9 cellular contexts compared by ENCODE assay signal in the genomic region with DNA sequence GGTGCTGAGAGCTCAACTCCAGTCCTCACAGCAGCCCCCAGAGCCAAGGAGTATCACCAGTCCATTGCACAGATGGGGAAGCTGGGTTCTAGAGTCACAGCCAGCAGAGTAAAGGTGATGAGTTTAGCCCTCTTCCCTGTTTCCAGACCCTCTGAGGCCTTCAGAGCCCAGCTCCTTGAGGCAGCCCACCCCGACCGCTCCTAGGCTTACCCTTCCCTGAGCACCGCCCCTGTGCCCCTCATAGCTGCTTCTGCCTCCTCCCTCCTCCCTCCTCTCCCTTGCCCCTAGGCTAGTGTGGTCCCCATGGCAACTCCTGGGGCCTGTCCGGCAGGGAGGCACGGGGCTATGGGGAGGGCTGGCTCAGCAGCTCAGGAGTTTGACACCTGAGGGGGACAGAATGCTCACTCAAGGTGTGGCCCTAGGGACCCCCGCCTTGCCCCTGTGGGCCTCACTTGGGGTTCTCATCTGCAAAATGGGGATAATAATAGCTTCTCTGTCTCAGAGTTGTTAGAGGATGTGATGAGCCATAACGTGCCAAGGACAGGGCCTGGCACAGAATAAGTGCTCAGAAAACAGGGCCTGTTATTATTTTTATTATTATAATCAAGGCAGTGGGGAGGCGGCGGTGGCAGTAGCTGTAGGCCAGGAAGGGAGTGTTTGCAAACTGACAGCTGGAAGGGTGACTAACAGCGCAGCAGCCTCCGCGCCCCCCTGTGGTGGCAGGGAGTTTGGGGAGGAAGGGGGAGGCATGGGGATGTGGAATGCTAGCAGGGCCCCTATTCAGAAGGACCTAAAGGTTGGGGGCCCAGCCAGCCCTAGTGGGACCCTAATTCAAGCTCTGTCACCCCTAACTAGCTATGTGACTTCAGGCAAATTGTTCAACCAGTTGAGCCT. TPM values are rescaled to one million over a fixed set of nuclear protein-coding genes. Genes with fewer than 3 reads are reported as not detected.
DNase-seq lines count a peak whose midpoint lies in the region; ATAC-seq, FAIRE-seq and TF ChIP-seq lines count a peak whose summit lies in the region.
"Had no signal": no experiment of that assay in that cellular context is flagged by ENCODE, and none has a peak within 500 bp of the region (broad histone marks: within the 10 kb centered on the region; RNA-seq: fewer than 3 reads in every experiment).

No MANE protein-coding gene starts in this region.

- peak overlapping the region; percentile 19 for H3K4me3 Mint-ChIP-seq in activated CD8-positive, alpha-beta T cell treated with anti-CD3 and anti-CD28 coated beads, Interleukin-2, amount 10 ng/mL, durations not matched to agents 7 days and 5 days
- peak overlapping the region; percentile 96 for H3K4me3 Mint-ChIP-seq in stimulated activated effector memory CD8-positive, alpha-beta T cell treated with anti-CD3 and anti-CD28 coated beads, Interleukin-12 subunit alpha, Interleukin-12 subunit beta, amount 100 ng/mL, for 72 hours

- H3K9me3 Mint-ChIP-seq in activated CD8-positive, alpha-beta T cell treated with anti-CD3 and anti-CD28 coated beads, Interleukin-2, amount 10 ng/mL, durations not matched to agents 7 days and 5 days (ENCODE audit: insufficient read depth) = no peaks in the 10 kb centered on the region
- H3K9me3 Mint-ChIP-seq in stimulated activated effector memory CD8-positive, alpha-beta T cell treated with anti-CD3 and anti-CD28 coated beads, Interleukin-12 subunit alpha, Interleukin-12 subunit beta, amount 100 ng/mL, for 72 hours = no peaks in the 10 kb centered on the region

- no peaks in the 10 kb centered on the region for H3K9me3 ChIP-seq in H1 (ENCODE audit: insufficient read depth in 2 of 2, low read depth in 1 of 2, low read length in 1 of 2)

- H3K9ac ChIP-seq in H1 (replicated peaks in 1 of 4; ENCODE audit: extremely low read depth in 1 of 4, low read depth in 3 of 4, low read length in 3 of 4) = no peak overlapping the region

- H3K4me1 Mint-ChIP-seq in activated CD8-positive, alpha-beta T cell treated with anti-CD3 and anti-CD28 coated beads, Interleukin-2, amount 10 ng/mL, durations not matched to agents 7 days and 5 days (ENCODE audit: low read depth) = peaks cover 89% of the 10 kb centered on the region
- peaks cover 92% of the 10 kb centered on the region for H3K4me1 Mint-ChIP-seq in stimulated activated effector memory CD8-positive, alpha-beta T cell treated with anti-CD3 and anti-CD28 coated beads, Interleukin-12 subunit alpha, Interleukin-12 subunit beta, amount 100 ng/mL, for 72 hours

- H2BK120ac ChIP-seq in H1 (replicated peaks; ENCODE audit: low read depth, low read length) = no peak overlapping the region

- H2AK5ac ChIP-seq in H1 (ENCODE audit: low read depth, low read length) = no peak overlapping the region

- H2BK15ac ChIP-seq in H1 (ENCODE audit: low read length) = no peak overlapping the region

- H2AFZ ChIP-seq in H1 (ENCODE audit: low read length) = no peak overlapping the region

- H3K14ac ChIP-seq in H1 (ENCODE audit: insufficient read length) = no peak overlapping the region

- no peak for TF ChIP-seq EP300 in H1 (IDR thresholded peaks at IDR 0.05; ENCODE audit: borderline replicate concordance in 1 of 2, low read depth in 2 of 2, low read length in 2 of 2)

- POLR2A ChIA-PET in activated CD8-positive, alpha-beta T cell treated with anti-CD3 and anti-CD28 coated beads, Interleukin-2, amount 10 ng/mL, durations not matched to agents 7 days and 5 days (lab: Charles Lee) = interaction anchor here (0.7 to 20.1 kb wide), 3 partner anchors 11 to 253 kb away, joined by 3 to 670 read pairs (median 3); a partner anchor contains a TSS
- POLR2A ChIA-PET in H1 (lab: Charles Lee; ENCODE audit: partially characterized antibody) = interaction anchor here (0.6 to 2.8 kb wide), 7 partner anchors 9 to 274 kb away, joined by 3 to 14 read pairs (median 4); a partner anchor contains a TSS

- TF ChIP-seq CTCF in H1 (IDR thresholded peaks at IDR 0.05; ENCODE audit: control extremely low read depth in 1 of 3, insufficient read depth in 1 of 3, low read depth in 1 of 3, low read length in 3 of 3) = peak in 2 of 3 experiments; percentile 7 to 16; a peak in 2 of 4 replicates

- DNase-seq in Kasumi-1 (lab: John Stamatoyannopoulos, UW) = peak; percentile 27 to 44
- peak; percentile 79 for DNase-seq in activated CD8-positive, alpha-beta T cell treated with anti-CD3 and anti-CD28 coated beads, Interleukin-2, amount 10 ng/mL, durations not matched to agents 7 days and 5 days
- no peak for DNase-seq in H1 (ENCODE audit: low read depth in 1 of 2, low spot score in 2 of 2)
- DNase-seq in stimulated activated effector memory CD8-positive, alpha-beta T cell treated with anti-CD3 and anti-CD28 coated beads, Interleukin-12 subunit alpha, Interleukin-12 subunit beta, amount 100 ng/mL, for 72 hours (ENCODE audit: low spot score in 2 of 2) = peak in 1 of 2 donors; percentile 74
- no peak for DNase-seq in iPS-NIHi11 (ENCODE audit: low spot score)
- DNase-seq in HT-29 (ENCODE audit: low spot score) = no peak

- H3K4me3 ChIP-seq in H1 (ENCODE audit: extremely low read depth in 1 of 4, insufficient read depth in 2 of 4, low read depth in 3 of 4, low read length in 4 of 4) = no peak overlapping the region

- peaks cover 34 to 47% of the 10 kb centered on the region in 2 experiments for H4K20me1 ChIP-seq in H1 (replicated peaks in 1 of 2; ENCODE audit: control insufficient read depth in 1 of 2, insufficient read depth in 2 of 2, low read length in 2 of 2)

- peak overlapping the region; percentile 82 for H3K27ac Mint-ChIP-seq in activated CD8-positive, alpha-beta T cell treated with anti-CD3 and anti-CD28 coated beads, Interleukin-2, amount 10 ng/mL, durations not matched to agents 7 days and 5 days
- peak overlapping the region; percentile 96 for H3K27ac Mint-ChIP-seq in stimulated activated effector memory CD8-positive, alpha-beta T cell treated with anti-CD3 and anti-CD28 coated beads, Interleukin-12 subunit alpha, Interleukin-12 subunit beta, amount 100 ng/mL, for 72 hours

- ATAC-seq in activated CD8-positive, alpha-beta T cell treated with anti-CD3 and anti-CD28 coated beads, Interleukin-2, amount 10 ng/mL, durations not matched to agents 7 days and 5 days = peak; percentile 31
- peak; percentile 53 for ATAC-seq in stimulated activated effector memory CD8-positive, alpha-beta T cell treated with anti-CD3 and anti-CD28 coated beads, Interleukin-12 subunit alpha, Interleukin-12 subunit beta, amount 100 ng/mL, for 72 hours
- ATAC-seq in HG03159 (IDR thresholded peaks at IDR 0.05; ENCODE audit: unreplicated experiment) (no peak), HG02759 (IDR thresholded peaks at IDR 0.05; ENCODE audit: unreplicated experiment) (no peak)

- no peak overlapping the region for H2BK5ac ChIP-seq in H1 (ENCODE audit: low read depth, low read length)

- peaks cover 0 to 7% of the 10 kb centered on the region in 2 experiments; a peak in 1 of 4 replicates for H3K79me2 ChIP-seq in H1 (ENCODE audit: control insufficient read depth in 1 of 2, insufficient read depth in 2 of 2, low read length in 2 of 2)

- no peaks in the 10 kb centered on the region for H3K23me2 ChIP-seq in H1 (ENCODE audit: low read depth, low read length)

- no peak overlapping the region for H3K4ac ChIP-seq in H1 (replicated peaks; ENCODE audit: insufficient read length, low read depth, low read length)

- no peak overlapping the region for H3K4me2 ChIP-seq in H1 (ENCODE audit: insufficient read depth in 1 of 2, low read depth in 2 of 2, low read length in 2 of 2)

- H3K36me3 ChIP-seq in H1 (ENCODE audit: control insufficient read depth in 2 of 4, insufficient read depth in 4 of 4, low read length in 3 of 4) = no peaks in the 10 kb centered on the region

- H4K5ac ChIP-seq in H1 (ENCODE audit: insufficient read length, low read depth, low read length) = no peak overlapping the region

- H3K79me1 ChIP-seq in H1 (ENCODE audit: low read depth, low read length) = peaks cover 25% of the 10 kb centered on the region

- H3K4me1 ChIP-seq in H1 (replicated peaks in 1 of 4; ENCODE audit: control insufficient read depth in 3 of 4, insufficient read depth in 4 of 4, low read length in 3 of 4) = peaks cover 2 to 19% (median 11%) of the 10 kb centered on the region in 4 experiments

- no peak overlapping the region for H3K23ac ChIP-seq in H1 (ENCODE audit: insufficient read length)

- 80% methylated on average over 12 of the region's 12 CpGs; no CpG with 5 or more reads in 1 of the 2 experiments for WGBS in H1 (ENCODE audit: extremely low coverage in 1 of 2, insufficient coverage in 1 of 2, insufficient read length in 1 of 2, insufficient replicate concordance in 2 of 2, low coverage in 1 of 2, low lambda C conversion rate in 2 of 2, missing lambda C conversion rate in 1 of 2), 2 experiments

- no peak overlapping the region for H2BK20ac ChIP-seq in H1 (ENCODE audit: low read length)

- peaks cover 63% of the 10 kb centered on the region for H3K36me3 Mint-ChIP-seq in activated CD8-positive, alpha-beta T cell treated with anti-CD3 and anti-CD28 coated beads, Interleukin-2, amount 10 ng/mL, durations not matched to agents 7 days and 5 days (ENCODE audit: low read depth)
- H3K36me3 Mint-ChIP-seq in stimulated activated effector memory CD8-positive, alpha-beta T cell treated with anti-CD3 and anti-CD28 coated beads, Interleukin-12 subunit alpha, Interleukin-12 subunit beta, amount 100 ng/mL, for 72 hours = peaks cover 86% of the 10 kb centered on the region

- H3K27me3 ChIP-seq in H1 (replicated peaks in 1 of 4; ENCODE audit: control insufficient read depth in 3 of 4, extremely low read depth in 1 of 4, insufficient read depth in 3 of 4, low read length in 3 of 4) = no peaks in the 10 kb centered on the region

- no peak overlapping the region for H4K8ac ChIP-seq in H1 (ENCODE audit: extremely low read depth, insufficient read depth, low read length)

- no peak for FAIRE-seq in H1 (lab: Jason Lieb, UNC)

- H3K27me3 Mint-ChIP-seq in activated CD8-positive, alpha-beta T cell treated with anti-CD3 and anti-CD28 coated beads, Interleukin-2, amount 10 ng/mL, durations not matched to agents 7 days and 5 days (ENCODE audit: low read depth) = no peaks in the 10 kb centered on the region

- TF ChIP-seq POLR2A in H1 (IDR thresholded peaks at IDR 0.05; ENCODE audit: control extremely low read depth in 1 of 2, low read depth in 2 of 2, low read length in 2 of 2) = no peak

- no peak overlapping the region for H4K91ac ChIP-seq in H1 (replicated peaks; ENCODE audit: insufficient read length, low read length)

- no peak overlapping the region for H3K27ac ChIP-seq in H1 (ENCODE audit: low read depth, low read length)

- no peak overlapping the region for H2BK12ac ChIP-seq in H1 (ENCODE audit: low read depth, low read length)

- H3K56ac ChIP-seq in H1 (replicated peaks; ENCODE audit: insufficient read length, low read depth, low read length) = no peak overlapping the region

- H3K18ac ChIP-seq in H1 (ENCODE audit: extremely low read depth, low read length) = no peak overlapping the region

- CTCF ChIA-PET in activated CD8-positive, alpha-beta T cell treated with anti-CD3 and anti-CD28 coated beads, Interleukin-2, amount 10 ng/mL, durations not matched to agents 7 days and 5 days (lab: Charles Lee) = interaction anchor here (0.7 to 25.5 kb wide), 27 partner anchors 11 to 423 kb away, joined by 3 to 1683 read pairs (median 4); a partner anchor contains a TSS
- CTCF ChIA-PET in H1 (lab: Charles Lee; ENCODE audit: partially characterized antibody) = interaction anchor here (0.5 to 53.7 kb wide), 18 partner anchors 7 to 168 kb away, joined by 3 to 1439 read pairs (median 4); a partner anchor contains a TSS

- no peak for TF ChIP-seq RAD21 in H1 (IDR thresholded peaks at IDR 0.05 in 1 of 2, conservative IDR thresholded peaks at IDR 0.05 in 1 of 2; ENCODE audit: low read depth in 2 of 2, low read length in 2 of 2)

RNA-seq across cellular contexts. Expression of a gene that starts 11.5 kb away (rescaled TPM):
- total RNA-seq in activated CD8-positive, alpha-beta T cell treated with anti-CD3 and anti-CD28 coated beads, Interleukin-2, amount 10 ng/mL, durations not matched to agents 7 days and 5 days = 100 to 1,000 TPM; 314 to 330 TPM
- total RNA-seq in H1 (2021; fragmentation: NEBNext Ultra II Directional; extraction: Animal tissue kit (Norgen Biotek cat#: 25700)) = 50.2 and 51.7 TPM in 2 replicates
- polyA plus RNA-seq in H1 (2011; rRNA removed) = 13.7 and 23.0 TPM in 2 replicates
- 16.8 TPM for polyA plus RNA-seq in H1 (2011; cell fraction: cytosol; rRNA removed)
- 40.7 TPM for polyA plus RNA-seq in H1 (2011; cell fraction: nucleus; rRNA removed)
- polyA plus RNA-seq in H1 (2012, experiment 1 of 2) = 31.1 to 46.6 TPM (median 42.9 TPM) in 4 replicates
- polyA plus RNA-seq in H1 (2012, experiment 2 of 2) = 39.8 TPM
- polyA plus RNA-seq in H1 (2013, experiment 1 of 2) = 22.2 TPM
- polyA plus RNA-seq in H1 (2013, experiment 2 of 2) = 21.3 TPM
- 12.9 and 26.4 TPM in 2 replicates for polyA minus RNA-seq in H1 (2011; rRNA and poly(A)+ RNA removed)
- polyA minus RNA-seq in H1 (2011; cell fraction: cytosol; rRNA and poly(A)+ RNA removed) = 21.8 TPM
- 19.3 TPM for polyA minus RNA-seq in H1 (2011; cell fraction: nucleus; rRNA and poly(A)+ RNA removed)
- 54.7 and 60.2 TPM in 2 replicates for total RNA-seq in HT-29 (2014; rRNA removed; shearing (Covaris generic))

RNA-seq across cellular contexts. Expression of a gene that starts 19.3 kb away (rescaled TPM):
- total RNA-seq in activated CD8-positive, alpha-beta T cell treated with anti-CD3 and anti-CD28 coated beads, Interleukin-2, amount 10 ng/mL, durations not matched to agents 7 days and 5 days = 1 to 10 TPM in 1 of 2 experiments, under 1 TPM in 1; 0.47 to 1.0 TPM
- not detected in 2 replicates for total RNA-seq in H1 (2021; fragmentation: NEBNext Ultra II Directional; extraction: Animal tissue kit (Norgen Biotek cat#: 25700))
- polyA plus RNA-seq in H1 (2011; rRNA removed) = not detected in 2 replicates
- polyA plus RNA-seq in H1 (2011; cell fraction: cytosol; rRNA removed) = 0.03 TPM
- not detected for polyA plus RNA-seq in H1 (2011; cell fraction: nucleus; rRNA removed)
- polyA plus RNA-seq in H1 (2012, experiment 1 of 2) = not detected in 4 replicates
- not detected for polyA plus RNA-seq in H1 (2012, experiment 2 of 2)
- not detected for polyA plus RNA-seq in H1 (2013, experiment 1 of 2)
- not detected for polyA plus RNA-seq in H1 (2013, experiment 2 of 2)
- polyA minus RNA-seq in H1 (2011; rRNA and poly(A)+ RNA removed) = not detected in 2 replicates
- not detected for polyA minus RNA-seq in H1 (2011; cell fraction: cytosol; rRNA and poly(A)+ RNA removed)
- not detected for polyA minus RNA-seq in H1 (2011; cell fraction: nucleus; rRNA and poly(A)+ RNA removed)
- not detected in 2 replicates for total RNA-seq in HT-29 (2014; rRNA removed; shearing (Covaris generic))
- total RNA-seq: posterior vena cava had no signal

RNA-seq across cellular contexts. Expression of a gene that starts 33.0 kb away (rescaled TPM):
- not detected for total RNA-seq in activated CD8-positive, alpha-beta T cell treated with anti-CD3 and anti-CD28 coated beads, Interleukin-2, amount 10 ng/mL, durations not matched to agents 7 days and 5 days
- not detected in 2 replicates for total RNA-seq in H1 (2021; fragmentation: NEBNext Ultra II Directional; extraction: Animal tissue kit (Norgen Biotek cat#: 25700))
- 0.17 and 0.27 TPM in 2 replicates for polyA plus RNA-seq in H1 (2011; rRNA removed)
- 0.23 TPM for polyA plus RNA-seq in H1 (2011; cell fraction: cytosol; rRNA removed)
- polyA plus RNA-seq in H1 (2011; cell fraction: nucleus; rRNA removed) = 0.16 TPM
- polyA plus RNA-seq in H1 (2012, experiment 1 of 2) = 0.08 to 0.19 TPM (median 0.08 TPM) in 3 of 4 replicates, not detected in the other
- polyA plus RNA-seq in H1 (2012, experiment 2 of 2) = 0.09 TPM
- 0.10 TPM for polyA plus RNA-seq in H1 (2013, experiment 1 of 2)
- 0.11 TPM for polyA plus RNA-seq in H1 (2013, experiment 2 of 2)
- 0.28 TPM in 1 of 2 replicates, not detected in the other for polyA minus RNA-seq in H1 (2011; rRNA and poly(A)+ RNA removed)
- polyA minus RNA-seq in H1 (2011; cell fraction: cytosol; rRNA and poly(A)+ RNA removed) = not detected
- not detected for polyA minus RNA-seq in H1 (2011; cell fraction: nucleus; rRNA and poly(A)+ RNA removed)
- 0.13 and 0.25 TPM in 2 replicates for total RNA-seq in HT-29 (2014; rRNA removed; shearing (Covaris generic))
- total RNA-seq: posterior vena cava had no signal

RNA-seq across cellular contexts. Expression of a gene that starts 44.7 kb away (rescaled TPM):
- total RNA-seq in activated CD8-positive, alpha-beta T cell treated with anti-CD3 and anti-CD28 coated beads, Interleukin-2, amount 10 ng/mL, durations not matched to agents 7 days and 5 days = not detected
- not detected in 2 replicates for total RNA-seq in H1 (2021; fragmentation: NEBNext Ultra II Directional; extraction: Animal tissue kit (Norgen Biotek cat#: 25700))
- not detected in 2 replicates for polyA plus RNA-seq in H1 (2011; rRNA removed)
- not detected for polyA plus RNA-seq in H1 (2011; cell fraction: cytosol; rRNA removed)
- polyA plus RNA-seq in H1 (2011; cell fraction: nucleus; rRNA removed) = not detected
- not detected in 4 replicates for polyA plus RNA-seq in H1 (2012, experiment 1 of 2)
- not detected for polyA plus RNA-seq in H1 (2012, experiment 2 of 2)
- 0.02 TPM for polyA plus RNA-seq in H1 (2013, experiment 1 of 2)
- not detected for polyA plus RNA-seq in H1 (2013, experiment 2 of 2)
- polyA minus RNA-seq in H1 (2011; rRNA and poly(A)+ RNA removed) = not detected in 2 replicates
- not detected for polyA minus RNA-seq in H1 (2011; cell fraction: cytosol; rRNA and poly(A)+ RNA removed)
- polyA minus RNA-seq in H1 (2011; cell fraction: nucleus; rRNA and poly(A)+ RNA removed) = not detected
- total RNA-seq in HT-29 (2014; rRNA removed; shearing (Covaris generic)) = not detected in 2 replicates
- total RNA-seq: posterior vena cava had no signal

RNA-seq across cellular contexts. Expression of a gene that starts 49.6 kb away (rescaled TPM):
- total RNA-seq in activated CD8-positive, alpha-beta T cell treated with anti-CD3 and anti-CD28 coated beads, Interleukin-2, amount 10 ng/mL, durations not matched to agents 7 days and 5 days = 10 to 100 TPM; 56.9 to 58.0 TPM
- total RNA-seq in H1 (2021; fragmentation: NEBNext Ultra II Directional; extraction: Animal tissue kit (Norgen Biotek cat#: 25700)) = 25.0 and 27.1 TPM in 2 replicates
- polyA plus RNA-seq in H1 (2011; rRNA removed) = 34.4 and 52.2 TPM in 2 replicates
- 39.6 TPM for polyA plus RNA-seq in H1 (2011; cell fraction: cytosol; rRNA removed)
- polyA plus RNA-seq in H1 (2011; cell fraction: nucleus; rRNA removed) = 241 TPM
- 23.8 to 32.8 TPM (median 27.6 TPM) in 4 replicates for polyA plus RNA-seq in H1 (2012, experiment 1 of 2)
- polyA plus RNA-seq in H1 (2012, experiment 2 of 2) = 22.2 TPM
- polyA plus RNA-seq in H1 (2013, experiment 1 of 2) = 23.5 TPM
- polyA plus RNA-seq in H1 (2013, experiment 2 of 2) = 20.5 TPM
- 22.9 and 29.2 TPM in 2 replicates for polyA minus RNA-seq in H1 (2011; rRNA and poly(A)+ RNA removed)
- polyA minus RNA-seq in H1 (2011; cell fraction: cytosol; rRNA and poly(A)+ RNA removed) = 14.8 TPM
- 30.0 TPM for polyA minus RNA-seq in H1 (2011; cell fraction: nucleus; rRNA and poly(A)+ RNA removed)
- total RNA-seq in HT-29 (2014; rRNA removed; shearing (Covaris generic)) = 96.4 and 97.0 TPM in 2 replicates

Comparison
In these comparisons a context has a peak if more than half of its experiments do, and no peak if none do; other contexts are left out.
1. DNase-seq: peak in Kasumi-1 (2 of 2) and activated CD8-positive, alpha-beta T cell treated with anti-CD3 and anti-CD28 coated beads, Interleukin-2, amount 10 ng/mL, durations not matched to agents 7 days and 5 days (single experiment); none in H1 (0 of 2), iPS-NIHi11 (single experiment) and HT-29 (single experiment).
2. ATAC-seq: peak in activated CD8-positive, alpha-beta T cell treated with anti-CD3 and anti-CD28 coated beads, Interleukin-2, amount 10 ng/mL, durations not matched to agents 7 days and 5 days (single experiment) and stimulated activated effector memory CD8-positive, alpha-beta T cell treated with anti-CD3 and anti-CD28 coated beads, Interleukin-12 subunit alpha, Interleukin-12 subunit beta, amount 100 ng/mL, for 72 hours (single experiment); none in HG03159 (single experiment) and HG02759 (single experiment).